Comparison of ENCODE assay signal across 8 cellular contexts in the genomic region with DNA sequence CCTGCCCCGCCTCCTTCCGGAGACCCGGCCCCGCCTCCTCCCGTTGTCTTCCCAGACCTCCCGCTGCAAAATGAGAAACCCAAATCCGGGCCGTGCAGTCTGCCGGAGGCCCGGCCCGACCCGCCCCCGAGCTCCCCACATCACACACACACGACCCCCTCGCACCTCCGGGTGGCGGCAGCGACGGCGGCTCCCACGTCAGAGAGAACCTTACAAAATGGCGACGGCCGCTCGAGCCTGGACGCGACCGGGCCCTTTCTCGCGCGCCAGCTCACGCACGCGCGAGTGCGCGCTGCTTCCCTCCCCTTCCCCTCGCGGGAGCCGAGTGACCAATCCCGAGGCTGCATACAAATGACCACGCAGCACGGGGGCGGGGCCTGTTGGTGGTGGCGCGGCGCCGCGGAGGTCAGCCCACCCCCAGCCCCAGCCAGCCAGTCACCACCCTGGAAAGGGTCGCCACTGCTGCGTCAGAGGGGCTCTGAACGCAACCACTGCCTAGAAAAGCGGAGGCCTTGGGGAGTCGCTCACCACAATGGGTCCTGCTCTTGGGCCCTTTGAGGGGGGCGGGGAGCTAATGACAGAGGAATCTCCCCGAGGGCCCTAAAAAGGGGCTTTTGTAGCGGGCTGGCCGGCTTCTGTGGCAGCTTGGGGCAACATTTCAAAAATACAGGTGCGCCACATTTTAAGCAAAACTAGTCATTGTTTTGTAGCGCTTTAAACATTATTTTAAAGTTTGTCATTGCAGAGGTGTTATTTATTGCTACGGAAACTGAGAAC. TPM values are rescaled to one million over a fixed set of nuclear protein-coding genes. Genes with fewer than 3 reads are reported as not detected.
DNase-seq lines count a peak whose midpoint lies in the region; TF ChIP-seq lines count a peak whose summit lies in the region.

A gene with protein sequence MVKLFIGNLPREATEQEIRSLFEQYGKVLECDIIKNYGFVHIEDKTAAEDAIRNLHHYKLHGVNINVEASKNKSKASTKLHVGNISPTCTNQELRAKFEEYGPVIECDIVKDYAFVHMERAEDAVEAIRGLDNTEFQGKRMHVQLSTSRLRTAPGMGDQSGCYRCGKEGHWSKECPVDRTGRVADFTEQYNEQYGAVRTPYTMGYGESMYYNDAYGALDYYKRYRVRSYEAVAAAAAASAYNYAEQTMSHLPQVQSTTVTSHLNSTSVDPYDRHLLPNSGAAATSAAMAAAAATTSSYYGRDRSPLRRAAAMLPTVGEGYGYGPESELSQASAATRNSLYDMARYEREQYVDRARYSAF (minus strand): TSS at position 289 of the 777 bp plus-strand sequence. CDS start 808 bp downstream, outside the sequence.

- no peaks in the 10 kb centered on the region for H3K27me3 ChIP-seq in neuron (ENCODE audit: insufficient read depth, low read length)

- H3K4me1 Mint-ChIP-seq in HFFc6 (ENCODE audit: low read depth) = peaks cover 37% of the 10 kb centered on the region

- DNase-seq in GM04503 (ENCODE audit: low read depth) (peak; percentile 71), HFFc6 (peak; percentile 92), NAMALWA (ENCODE audit: low spot score) (peak; percentile 98), SK-MEL-5 (ENCODE audit: low read depth, low spot score) (peak; percentile 88), foreskin melanocyte (peak; percentile 92), stromal cell of bone marrow (ENCODE audit: low read depth) (peak; percentile 89)
- peak; percentile 84 to 94 (median 91) for DNase-seq in activated naive CD4-positive, alpha-beta T cell (lab: John Stamatoyannopoulos, UW)

- peaks cover 2% of the 10 kb centered on the region for H3K9me3 ChIP-seq in neuron (ENCODE audit: low read length)

- H3K36me3 Mint-ChIP-seq in HFFc6 (ENCODE audit: low read depth) = peaks cover 25% of the 10 kb centered on the region

- H3K36me3 ChIP-seq in neuron (ENCODE audit: insufficient read depth, low read length) = peaks cover 24% of the 10 kb centered on the region

- TF ChIP-seq CTCF in HFFc6 (IDR thresholded peaks at IDR 0.05) = no peak

- peaks cover 27% of the 10 kb centered on the region for H3K4me1 ChIP-seq in neuron (ENCODE audit: insufficient read depth, low read length)

- peak within 1 kb of the TSS; percentile 95 for H3K4me3 Mint-ChIP-seq in HFFc6

- peak within 1 kb of the TSS; percentile 99 for H3K27ac Mint-ChIP-seq in HFFc6

- H3K27me3 Mint-ChIP-seq in HFFc6 (ENCODE audit: insufficient read depth) = peaks cover 4% of the 10 kb centered on the region

- in situ Hi-C loops in SK-MEL-5 (cut with HindIII; ENCODE audit: low pct_unique_long_range_greater_than_20kb, low sequenced_read_pairs) = no loop called here

- peak within 1 kb of the TSS; percentile 41 for H2AFZ ChIP-seq in neuron (ENCODE audit: low read depth, low read length)

- peak within 1 kb of the TSS; percentile 95 for H3K4me3 ChIP-seq in neuron (ENCODE audit: low read length)

- H3K9me3 Mint-ChIP-seq in HFFc6 = peaks cover 6% of the 10 kb centered on the region; the same call in 1 of the 2 replicates

RNA-seq across cellular contexts. Expression of the gene that starts here (rescaled TPM):
- 10 to 100 TPM; 17.0 to 21.1 (median 18.2) TPM for total RNA-seq in HFFc6 (2021; fragmentation: NEBNext Ultra II Directional; extraction: Animal tissue kit (Norgen Biotek cat#: 25700))
- 8.1 and 11.0 TPM in 2 replicates for total RNA-seq in SK-MEL-5 (2014; rRNA removed; shearing (Covaris generic))
- polyA plus RNA-seq in SK-MEL-5 (2015; cell fraction: cytosol; rRNA removed) = 10.2 TPM in 2 replicates
- polyA plus RNA-seq in SK-MEL-5 (2015; cell fraction: nucleus; rRNA removed) = 42.7 and 50.6 TPM in 2 replicates

Comparison
In these comparisons a context has a peak if more than half of its experiments do, and no peak if none do; other contexts are left out.
1. Peak in every context shown above with its lines: DNase-seq and H3K4me3 ChIP-seq.